Comparison of ENCODE assay signal across 1 cellular context in the genomic region with DNA sequence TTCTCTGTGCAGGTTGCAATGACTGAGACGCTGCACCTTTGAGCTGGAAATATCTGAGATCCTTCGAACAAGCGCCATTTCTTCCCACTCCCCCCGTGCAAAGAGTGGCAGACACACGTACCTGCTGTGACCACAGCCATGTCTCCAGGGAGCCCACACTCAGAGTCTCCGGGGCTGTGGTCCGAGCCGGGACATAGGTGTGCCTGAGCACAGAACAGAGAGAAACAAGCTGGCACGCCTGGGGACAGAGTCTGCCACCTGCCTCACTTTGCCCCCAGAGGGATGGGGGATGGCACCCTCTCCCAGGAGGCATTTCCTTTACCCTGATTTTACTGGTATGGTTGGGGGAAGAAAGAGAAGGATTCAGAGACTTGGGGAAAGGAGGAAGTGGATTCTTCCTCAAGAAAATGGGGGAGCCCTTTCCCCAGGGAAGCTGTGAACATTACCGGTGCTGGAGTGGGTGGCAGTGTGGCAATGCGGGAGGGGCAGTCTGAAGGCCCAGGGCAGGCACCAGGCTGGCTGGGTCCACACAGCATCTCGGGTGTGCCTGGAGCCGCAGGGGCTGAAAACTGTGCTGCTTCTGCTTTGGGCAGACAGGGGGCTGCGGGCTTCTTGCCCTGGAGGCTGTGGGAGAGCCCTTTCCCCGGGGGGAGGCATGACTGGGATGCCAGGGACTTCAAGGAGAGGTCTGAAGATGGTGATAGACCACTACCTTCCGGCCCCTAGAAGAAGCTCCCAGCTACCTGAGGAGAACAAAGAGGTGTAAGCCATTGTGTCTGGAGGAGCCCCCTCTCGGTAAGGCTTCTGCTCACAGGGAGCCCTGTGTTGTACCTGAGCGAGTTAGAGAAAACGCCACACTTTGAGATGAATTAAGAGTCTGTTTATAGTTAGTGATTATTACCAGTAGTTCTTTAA.
TF ChIP-seq lines count a peak whose summit lies in the region.

No MANE protein-coding gene starts in this region.

TF ChIP-seq in H1, 55 proteins besides CTCF, POLR2A, EP300 and RAD21:
- TF ChIP-seq JUN (IDR thresholded peaks at IDR 0.05; ENCODE audit: low read depth, low read length) = no peak
- TF ChIP-seq POU5F1 (IDR thresholded peaks at IDR 0.05; ENCODE audit: low read depth, low read length) = no peak
- TF ChIP-seq SUZ12 (IDR thresholded peaks at IDR 0.05; ENCODE audit: low read length) = no peak
- TF ChIP-seq MAFK (IDR thresholded peaks at IDR 0.05; ENCODE audit: low read depth, low read length) = no peak
- no peak for TF ChIP-seq BCL11A (IDR thresholded peaks at IDR 0.05; ENCODE audit: low read depth in 2 of 2, low read length in 2 of 2)
- TF ChIP-seq KDM1A (IDR thresholded peaks at IDR 0.05; ENCODE audit: borderline replicate concordance, low read length) = no peak
- no peak for TF ChIP-seq RBBP5 (IDR thresholded peaks at IDR 0.05; ENCODE audit: borderline replicate concordance, low read depth, low read length)
